ENCODE assay signal across 20 cellular contexts in genomic region chr17:58364270-58364942, GRCh38. TPM values are rescaled to one million over a fixed set of nuclear protein-coding genes. Genes with fewer than 3 reads are reported as not detected.
A peak's percentile ranks its signal among the peaks of the same experiment; 100 is the strongest.
DNase-seq lines count a peak whose midpoint lies in the region; ATAC-seq, FAIRE-seq and TF ChIP-seq lines count a peak whose summit lies in the region.
"Had no signal": no experiment of that assay in that cellular context is flagged by ENCODE, and none has a peak within 500 bp of the region (broad histone marks: within the 10 kb centered on the region; RNA-seq: fewer than 3 reads in every experiment).

No MANE protein-coding gene starts in this region.

- 34 to 56% (median 45%) methylated on average over 6 to 7 of the region's 7 CpGs for WGBS in heart left ventricle, 4 donors

- CTCF ChIA-PET in CD8-positive, alpha-beta memory T cell (lab: Charles Lee) = interaction anchor here (1.3 to 3.6 kb wide), 3 partner anchors 20 to 53 kb away, joined by 3 to 12 read pairs (median 5); partner anchors contain the start of gene RNF43
- CTCF ChIA-PET in Panc1 (lab: Charles Lee) = no interaction called here
- CTCF ChIA-PET in CD8-positive, alpha-beta T cell (lab: Charles Lee) = interaction anchor here (0.9 to 5.2 kb wide), 6 partner anchors 13 to 53 kb away, joined by 3 to 25 read pairs (median 4); partner anchors contain the start of genes RNF43 and SUPT4H1

- H3K4me1 Mint-ChIP-seq in CD8-positive, alpha-beta memory T cell = peaks cover 5 to 16% (median 8%) of the 10 kb centered on the region in 3 donors
- peaks cover 61% of the 10 kb centered on the region for H3K4me1 Mint-ChIP-seq in nephron progenitor cell
- H3K4me1 Mint-ChIP-seq in CD8-positive, alpha-beta T cell (ENCODE audit: low read depth) = peaks cover 13% of the 10 kb centered on the region

- H3K9me3 Mint-ChIP-seq in CD8-positive, alpha-beta memory T cell = no peaks in the 10 kb centered on the region
- no peaks in the 10 kb centered on the region for H3K9me3 Mint-ChIP-seq in nephron progenitor cell
- H3K9me3 Mint-ChIP-seq in CD8-positive, alpha-beta T cell = no peaks in the 10 kb centered on the region
- H3K9me3 Mint-ChIP-seq: dendritic cell treated with granulocyte-macrophage colony-stimulating factor and Interleukin-4, amounts not matched to agents 40 ng/mL and 50 ng/mL, for 4 days; T-helper 1 cell treated with Interleukin-12 subunit alpha and Interleukin-12 subunit beta and Interleukin-4 antibody, amounts not matched to agents 30 μg/mL and 1 μg/mL, for 36 hours had no signal

- intact Hi-C loops in Panc1 (cut with micrococcal nuclease; ENCODE audit: unreplicated experiment) = no loop called here
- intact Hi-C loops in CD8-positive, alpha-beta T cell (cut with DNase I, micrococcal nuclease) = no loop called here
- intact Hi-C loops in heart left ventricle (cut with DNase I) = no loop called here

- H3K27me3 ChIP-seq in CD8-positive, alpha-beta memory T cell (ENCODE audit: insufficient read depth, low read length, poor library complexity, severe bottlenecking) = no peaks in the 10 kb centered on the region
- no peaks in the 10 kb centered on the region for H3K27me3 ChIP-seq in Panc1 (ENCODE audit: control insufficient read depth, insufficient read depth, low read length)
- no peaks in the 10 kb centered on the region for H3K27me3 ChIP-seq in CD8-positive, alpha-beta T cell (ENCODE audit: insufficient read depth, low read length)
- no peaks in the 10 kb centered on the region for H3K27me3 ChIP-seq in heart left ventricle
- H3K27me3 ChIP-seq: spleen had no signal

- no peak for TF ChIP-seq CTCF in Panc1 (IDR thresholded peaks at IDR 0.05)
- TF ChIP-seq CTCF in nephron progenitor cell (IDR thresholded peaks at IDR 0.05) = no peak
- no peak for TF ChIP-seq CTCF in CD8-positive, alpha-beta T cell (IDR thresholded peaks at IDR 0.05)
- TF ChIP-seq CTCF in heart left ventricle (IDR thresholded peaks at IDR 0.05) = no peak

- H3K4me3 ChIP-seq in CD8-positive, alpha-beta memory T cell (ENCODE audit: low read length) = no peak overlapping the region
- no peak overlapping the region for H3K4me3 ChIP-seq in Panc1 (ENCODE audit: low read depth in 2 of 2, low read length in 2 of 2)
- no peak overlapping the region for H3K4me3 ChIP-seq in CD8-positive, alpha-beta T cell (ENCODE audit: low read depth, low read length)
- H3K4me3 ChIP-seq in heart left ventricle = no peak overlapping the region
- H3K4me3 ChIP-seq: HAP-1, lower lobe of right lung, spleen had no signal

- in situ Hi-C loops in Panc1 (cut with HindIII; ENCODE audit: low pct_unique_long_range_greater_than_20kb, low sequenced_read_pairs) = no loop called here

- peaks cover 0 to 15% (median 2%) of the 10 kb centered on the region in 3 donors for H3K36me3 Mint-ChIP-seq in CD8-positive, alpha-beta memory T cell
- no peaks in the 10 kb centered on the region for H3K36me3 Mint-ChIP-seq in nephron progenitor cell (ENCODE audit: low read depth)
- peaks cover 16% of the 10 kb centered on the region for H3K36me3 Mint-ChIP-seq in CD8-positive, alpha-beta T cell

- no TSS peak for BruUV-seq in Panc1 (replicated peaks; lab: Mats Ljungman, UMichigan)

- H3K9me3 ChIP-seq in CD8-positive, alpha-beta memory T cell (ENCODE audit: low read length) = no peaks in the 10 kb centered on the region
- no peaks in the 10 kb centered on the region for H3K9me3 ChIP-seq in Panc1 (ENCODE audit: control insufficient read depth, insufficient read depth, low read depth, low read length)
- no peaks in the 10 kb centered on the region for H3K9me3 ChIP-seq in CD8-positive, alpha-beta T cell (ENCODE audit: low read length)
- H3K9me3 ChIP-seq in heart left ventricle = no peaks in the 10 kb centered on the region
- H3K9me3 ChIP-seq: HAP-1, lower lobe of right lung, spleen had no signal

- no peak for TF ChIP-seq POLR2A in heart left ventricle (IDR thresholded peaks at IDR 0.05)
- TF ChIP-seq POLR2A in H54 (IDR thresholded peaks at IDR 0.05; ENCODE audit: low read depth, low read length) = no peak

- peak overlapping the region in 2 of 8 donors; percentile 21 to 64 for H3K27ac Mint-ChIP-seq in CD8-positive, alpha-beta memory T cell
- H3K27ac Mint-ChIP-seq in nephron progenitor cell = peak overlapping the region; percentile 80
- no peak overlapping the region for H3K27ac Mint-ChIP-seq in CD8-positive, alpha-beta T cell
- H3K27ac Mint-ChIP-seq: dendritic cell treated with granulocyte-macrophage colony-stimulating factor and Interleukin-4, amounts not matched to agents 40 ng/mL and 50 ng/mL, for 4 days; T-helper 1 cell treated with Interleukin-12 subunit alpha and Interleukin-12 subunit beta and Interleukin-4 antibody, amounts not matched to agents 30 μg/mL and 1 μg/mL, for 36 hours had no signal

- FAIRE-seq in H54 (lab: Jason Lieb, UNC) = no peak

- H3K36me3 ChIP-seq in CD8-positive, alpha-beta memory T cell (ENCODE audit: insufficient read depth, low read length) = no peaks in the 10 kb centered on the region
- H3K36me3 ChIP-seq in Panc1 (ENCODE audit: control insufficient read depth, insufficient read depth, low read length) = no peaks in the 10 kb centered on the region
- H3K36me3 ChIP-seq in CD8-positive, alpha-beta T cell (ENCODE audit: insufficient read depth, low read length) = no peaks in the 10 kb centered on the region
- no peaks in the 10 kb centered on the region for H3K36me3 ChIP-seq in heart left ventricle
- H3K36me3 ChIP-seq: HAP-1, spleen had no signal

- H3K4me1 ChIP-seq in CD8-positive, alpha-beta memory T cell (ENCODE audit: insufficient read depth, low read length) = peaks cover 6% of the 10 kb centered on the region
- H3K4me1 ChIP-seq in Panc1 (ENCODE audit: control insufficient read depth, insufficient read depth, low read length) (no peaks in the 10 kb centered on the region), heart left ventricle (no peaks in the 10 kb centered on the region)
- H3K4me1 ChIP-seq in CD8-positive, alpha-beta T cell (ENCODE audit: insufficient read depth, low read length) = peaks cover 3% of the 10 kb centered on the region
- H3K4me1 ChIP-seq: HAP-1, lower lobe of right lung had no signal

- DNase-seq in CD8-positive, alpha-beta memory T cell = no peak
- DNase-seq in Panc1 (ENCODE audit: low read depth, low spot score) = no peak
- DNase-seq in nephron progenitor cell = peak; percentile 19
- no peak for DNase-seq in CD8-positive, alpha-beta T cell
- no peak for DNase-seq in SW480 (ENCODE audit: low spot score)
- DNase-seq in heart left ventricle = no peak
- no peak for DNase-seq in H54 (ENCODE audit: insufficient read length, low spot score)
- DNase-seq: activated CD4-positive, alpha-beta T cell treated with anti-CD3 and anti-CD28 coated beads for 48 hours; activated T-cell treated with anti-CD3 and anti-CD28 coated beads, Interleukin-2, amount 50 U/mL, for 48 hours; anterior cingulate cortex; Karpas-422; lower lobe of right lung; NCI-H187; NCI-H69; occipital lobe; spleen had no signal

- H3K27me3 Mint-ChIP-seq in CD8-positive, alpha-beta memory T cell = peaks cover 0 to 1% of the 10 kb centered on the region in 2 donors
- H3K27me3 Mint-ChIP-seq in nephron progenitor cell (ENCODE audit: low read depth, poor library complexity) = peaks cover 4% of the 10 kb centered on the region
- no peaks in the 10 kb centered on the region for H3K27me3 Mint-ChIP-seq in CD8-positive, alpha-beta T cell (ENCODE audit: low read depth)

- POLR2A ChIA-PET in CD8-positive, alpha-beta memory T cell (lab: Charles Lee) = no interaction called here
- POLR2A ChIA-PET in Panc1 (lab: Charles Lee) = no interaction called here
- POLR2A ChIA-PET in CD8-positive, alpha-beta T cell (lab: Charles Lee) = interaction anchor here (1.2 to 1.4 kb wide), 3 partner anchors 10 to 20 kb away, joined by 4 to 9 read pairs (median 5); partner anchors contain the start of gene SUPT4H1

- peak overlapping the region; percentile 20 for H3K27ac ChIP-seq in CD8-positive, alpha-beta memory T cell (ENCODE audit: low read depth, low read length)
- no peak overlapping the region for H3K27ac ChIP-seq in Panc1 (ENCODE audit: low read length)
- H3K27ac ChIP-seq in CD8-positive, alpha-beta T cell (ENCODE audit: low read depth, low read length) = no peak overlapping the region
- H3K27ac ChIP-seq in heart left ventricle = no peak overlapping the region
- H3K27ac ChIP-seq: lower lobe of right lung, spleen had no signal

- ATAC-seq in Panc1 (peak; percentile 68; the same call in 1 of the 2 replicates), esophagus mucosa (peak; percentile 75), heart left ventricle (no peak)
- ATAC-seq in CD8-positive, alpha-beta T cell = no peak
- ATAC-seq: lower lobe of right lung had no signal

- H3K4me3 Mint-ChIP-seq in CD8-positive, alpha-beta memory T cell = no peak overlapping the region
- no peak overlapping the region for H3K4me3 Mint-ChIP-seq in nephron progenitor cell
- no peak overlapping the region for H3K4me3 Mint-ChIP-seq in CD8-positive, alpha-beta T cell
- H3K4me3 Mint-ChIP-seq: dendritic cell treated with granulocyte-macrophage colony-stimulating factor and Interleukin-4, amounts not matched to agents 40 ng/mL and 50 ng/mL, for 4 days; T-helper 1 cell treated with Interleukin-12 subunit alpha and Interleukin-12 subunit beta and Interleukin-4 antibody, amounts not matched to agents 30 μg/mL and 1 μg/mL, for 36 hours had no signal

RNA-seq across cellular contexts. Expression of gene SUPT4H1, which starts 12.4 kb away (rescaled TPM):
- 100 to 1,000 TPM; 145 to 149 TPM for total RNA-seq in CD8-positive, alpha-beta memory T cell
- polyA plus RNA-seq in CD8-positive, alpha-beta memory T cell = 97.5 TPM
- 53.8 TPM for total RNA-seq in Panc1 (2021; ENCODE audit: unreplicated experiment)
- 76.4 TPM for polyA plus RNA-seq in Panc1 (2012; ENCODE audit: insufficient read length)
- 58.3 TPM for total RNA-seq in esophagus mucosa
- total RNA-seq in CD8-positive, alpha-beta T cell = 10 to 100 TPM; 45.2 to 59.7 TPM
- total RNA-seq in heart left ventricle = 10 to 100 TPM; 44.1 to 69.9 (median 58.0) TPM
- polyA plus RNA-seq in heart left ventricle = 10 to 100 TPM; 53.9 to 92.7 TPM

RNA-seq across cellular contexts. Expression of gene TSPOAP1, which starts 35.8 kb away (rescaled TPM):
- 10 to 100 TPM; 14.4 to 15.0 TPM for total RNA-seq in CD8-positive, alpha-beta memory T cell
- polyA plus RNA-seq in CD8-positive, alpha-beta memory T cell = 4.0 TPM
- total RNA-seq in Panc1 (2021; ENCODE audit: unreplicated experiment) (0.05 TPM), esophagus mucosa (2.6 TPM), heart left ventricle (10 to 100 TPM in 6 of 9 donors, 1 to 10 TPM in 3; 5.1 to 23.1 (median 13.3) TPM)
- polyA plus RNA-seq in Panc1 (2012; ENCODE audit: insufficient read length) = 0.05 TPM
- 10 to 100 TPM; 27.9 to 35.3 TPM for total RNA-seq in CD8-positive, alpha-beta T cell
- 10 to 100 TPM in 1 of 2 donors, 1 to 10 TPM in 1; 1.6 to 19.0 TPM for polyA plus RNA-seq in heart left ventricle

RNA-seq across cellular contexts. Expression of gene RNF43, which starts 52.9 kb away (rescaled TPM):
- 1 to 10 TPM in 1 of 2 experiments, under 1 TPM in 1; 0.47 to 1.2 TPM for total RNA-seq in CD8-positive, alpha-beta memory T cell
- 1.4 TPM for polyA plus RNA-seq in CD8-positive, alpha-beta memory T cell
- total RNA-seq in Panc1 (2021; ENCODE audit: unreplicated experiment) = 4.7 TPM
- polyA plus RNA-seq in Panc1 (2012; ENCODE audit: insufficient read length) = 1.7 TPM
- total RNA-seq in esophagus mucosa = 7.4 TPM
- total RNA-seq in CD8-positive, alpha-beta T cell = 1 to 10 TPM in 1 of 2 experiments, under 1 TPM in 1; 0.61 to 1.0 TPM
- total RNA-seq in heart left ventricle = 1 to 10 TPM; 3.8 to 7.5 (median 5.1) TPM
- 1 to 10 TPM; 1.9 to 2.7 TPM for polyA plus RNA-seq in heart left ventricle

Comparison
In these comparisons a context has a peak if more than half of its experiments do, and no peak if none do; other contexts are left out.
1. ATAC-seq: peak in Panc1 (single experiment) and esophagus mucosa (single experiment); none in CD8-positive, alpha-beta T cell (single experiment) and heart left ventricle (0 of 4).